In genomic region chr7:134460000-134460399, GRCh38 we compare ENCODE assay signal across 1 cellular context.
TF ChIP-seq lines count a peak whose summit lies in the region.

No MANE protein-coding gene starts in this region.

TF ChIP-seq in GM23338, 12 proteins besides CTCF, POLR2A, EP300 and RAD21:
- TF ChIP-seq, protein P1, sequence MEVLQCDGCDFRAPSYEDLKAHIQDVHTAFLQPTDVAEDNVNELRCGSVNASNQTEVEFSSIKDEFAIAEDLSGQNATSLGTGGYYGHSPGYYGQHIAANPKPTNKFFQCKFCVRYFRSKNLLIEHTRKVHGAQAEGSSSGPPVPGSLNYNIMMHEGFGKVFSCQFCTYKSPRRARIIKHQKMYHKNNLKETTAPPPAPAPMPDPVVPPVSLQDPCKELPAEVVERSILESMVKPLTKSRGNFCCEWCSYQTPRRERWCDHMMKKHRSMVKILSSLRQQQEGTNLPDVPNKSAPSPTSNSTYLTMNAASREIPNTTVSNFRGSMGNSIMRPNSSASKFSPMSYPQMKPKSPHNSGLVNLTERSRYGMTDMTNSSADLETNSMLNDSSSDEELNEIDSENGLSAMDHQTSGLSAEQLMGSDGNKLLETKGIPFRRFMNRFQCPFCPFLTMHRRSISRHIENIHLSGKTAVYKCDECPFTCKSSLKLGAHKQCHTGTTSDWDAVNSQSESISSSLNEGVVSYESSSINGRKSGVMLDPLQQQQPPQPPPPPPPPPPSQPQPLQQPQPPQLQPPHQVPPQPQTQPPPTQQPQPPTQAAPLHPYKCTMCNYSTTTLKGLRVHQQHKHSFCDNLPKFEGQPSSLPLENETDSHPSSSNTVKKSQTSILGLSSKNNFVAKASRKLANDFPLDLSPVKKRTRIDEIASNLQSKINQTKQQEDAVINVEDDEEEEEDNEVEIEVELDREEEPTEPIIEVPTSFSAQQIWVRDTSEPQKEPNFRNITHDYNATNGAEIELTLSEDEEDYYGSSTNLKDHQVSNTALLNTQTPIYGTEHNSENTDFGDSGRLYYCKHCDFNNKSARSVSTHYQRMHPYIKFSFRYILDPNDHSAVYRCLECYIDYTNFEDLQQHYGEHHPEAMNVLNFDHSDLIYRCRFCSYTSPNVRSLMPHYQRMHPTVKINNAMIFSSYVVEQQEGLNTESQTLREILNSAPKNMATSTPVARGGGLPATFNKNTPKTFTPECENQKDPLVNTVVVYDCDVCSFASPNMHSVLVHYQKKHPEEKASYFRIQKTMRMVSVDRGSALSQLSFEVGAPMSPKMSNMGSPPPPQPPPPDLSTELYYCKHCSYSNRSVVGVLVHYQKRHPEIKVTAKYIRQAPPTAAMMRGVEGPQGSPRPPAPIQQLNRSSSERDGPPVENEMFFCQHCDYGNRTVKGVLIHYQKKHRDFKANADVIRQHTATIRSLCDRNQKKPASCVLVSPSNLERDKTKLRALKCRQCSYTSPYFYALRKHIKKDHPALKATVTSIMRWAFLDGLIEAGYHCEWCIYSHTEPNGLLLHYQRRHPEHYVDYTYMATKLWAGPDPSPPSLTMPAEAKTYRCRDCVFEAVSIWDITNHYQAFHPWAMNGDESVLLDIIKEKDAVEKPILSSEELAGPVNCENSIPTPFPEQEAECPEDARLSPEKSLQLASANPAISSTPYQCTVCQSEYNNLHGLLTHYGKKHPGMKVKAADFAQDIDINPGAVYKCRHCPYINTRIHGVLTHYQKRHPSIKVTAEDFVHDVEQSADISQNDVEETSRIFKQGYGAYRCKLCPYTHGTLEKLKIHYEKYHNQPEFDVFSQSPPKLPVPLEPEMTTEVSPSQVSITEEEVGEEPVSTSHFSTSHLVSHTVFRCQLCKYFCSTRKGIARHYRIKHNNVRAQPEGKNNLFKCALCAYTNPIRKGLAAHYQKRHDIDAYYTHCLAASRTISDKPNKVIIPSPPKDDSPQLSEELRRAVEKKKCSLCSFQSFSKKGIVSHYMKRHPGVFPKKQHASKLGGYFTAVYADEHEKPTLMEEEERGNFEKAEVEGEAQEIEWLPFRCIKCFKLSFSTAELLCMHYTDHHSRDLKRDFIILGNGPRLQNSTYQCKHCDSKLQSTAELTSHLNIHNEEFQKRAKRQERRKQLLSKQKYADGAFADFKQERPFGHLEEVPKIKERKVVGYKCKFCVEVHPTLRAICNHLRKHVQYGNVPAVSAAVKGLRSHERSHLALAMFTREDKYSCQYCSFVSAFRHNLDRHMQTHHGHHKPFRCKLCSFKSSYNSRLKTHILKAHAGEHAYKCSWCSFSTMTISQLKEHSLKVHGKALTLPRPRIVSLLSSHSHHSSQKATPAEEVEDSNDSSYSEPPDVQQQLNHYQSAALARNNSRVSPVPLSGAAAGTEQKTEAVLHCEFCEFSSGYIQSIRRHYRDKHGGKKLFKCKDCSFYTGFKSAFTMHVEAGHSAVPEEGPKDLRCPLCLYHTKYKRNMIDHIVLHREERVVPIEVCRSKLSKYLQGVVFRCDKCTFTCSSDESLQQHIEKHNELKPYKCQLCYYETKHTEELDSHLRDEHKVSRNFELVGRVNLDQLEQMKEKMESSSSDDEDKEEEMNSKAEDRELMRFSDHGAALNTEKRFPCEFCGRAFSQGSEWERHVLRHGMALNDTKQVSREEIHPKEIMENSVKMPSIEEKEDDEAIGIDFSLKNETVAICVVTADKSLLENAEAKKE (CRISPR knock-in tag; IDR thresholded peaks at IDR 0.05) = no peak
- no peak for TF ChIP-seq CREB1 (CRISPR knock-in tag; IDR thresholded peaks at IDR 0.05; ENCODE audit: low read depth)
- TF ChIP-seq, protein P2, sequence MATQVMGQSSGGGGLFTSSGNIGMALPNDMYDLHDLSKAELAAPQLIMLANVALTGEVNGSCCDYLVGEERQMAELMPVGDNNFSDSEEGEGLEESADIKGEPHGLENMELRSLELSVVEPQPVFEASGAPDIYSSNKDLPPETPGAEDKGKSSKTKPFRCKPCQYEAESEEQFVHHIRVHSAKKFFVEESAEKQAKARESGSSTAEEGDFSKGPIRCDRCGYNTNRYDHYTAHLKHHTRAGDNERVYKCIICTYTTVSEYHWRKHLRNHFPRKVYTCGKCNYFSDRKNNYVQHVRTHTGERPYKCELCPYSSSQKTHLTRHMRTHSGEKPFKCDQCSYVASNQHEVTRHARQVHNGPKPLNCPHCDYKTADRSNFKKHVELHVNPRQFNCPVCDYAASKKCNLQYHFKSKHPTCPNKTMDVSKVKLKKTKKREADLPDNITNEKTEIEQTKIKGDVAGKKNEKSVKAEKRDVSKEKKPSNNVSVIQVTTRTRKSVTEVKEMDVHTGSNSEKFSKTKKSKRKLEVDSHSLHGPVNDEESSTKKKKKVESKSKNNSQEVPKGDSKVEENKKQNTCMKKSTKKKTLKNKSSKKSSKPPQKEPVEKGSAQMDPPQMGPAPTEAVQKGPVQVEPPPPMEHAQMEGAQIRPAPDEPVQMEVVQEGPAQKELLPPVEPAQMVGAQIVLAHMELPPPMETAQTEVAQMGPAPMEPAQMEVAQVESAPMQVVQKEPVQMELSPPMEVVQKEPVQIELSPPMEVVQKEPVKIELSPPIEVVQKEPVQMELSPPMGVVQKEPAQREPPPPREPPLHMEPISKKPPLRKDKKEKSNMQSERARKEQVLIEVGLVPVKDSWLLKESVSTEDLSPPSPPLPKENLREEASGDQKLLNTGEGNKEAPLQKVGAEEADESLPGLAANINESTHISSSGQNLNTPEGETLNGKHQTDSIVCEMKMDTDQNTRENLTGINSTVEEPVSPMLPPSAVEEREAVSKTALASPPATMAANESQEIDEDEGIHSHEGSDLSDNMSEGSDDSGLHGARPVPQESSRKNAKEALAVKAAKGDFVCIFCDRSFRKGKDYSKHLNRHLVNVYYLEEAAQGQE (IDR thresholded peaks at IDR 0.05; ENCODE audit: unreplicated experiment) = no peak
- TF ChIP-seq JUNB (IDR thresholded peaks at IDR 0.05; ENCODE audit: unreplicated experiment) = no peak
- no peak for TF ChIP-seq NANOG (IDR thresholded peaks at IDR 0.05; ENCODE audit: borderline replicate concordance)
